ENCODE assay signal across 23 cellular contexts in genomic region chr16:72991211-72991610, GRCh38. TPM values are rescaled to one million over a fixed set of nuclear protein-coding genes. Genes with fewer than 3 reads are reported as not detected.
DNase-seq lines count a peak whose midpoint lies in the region; ATAC-seq and TF ChIP-seq lines count a peak whose summit lies in the region.
"Had no signal": no experiment of that assay in that cellular context is flagged by ENCODE, and none has a peak within 500 bp of the region (broad histone marks: within the 10 kb centered on the region; RNA-seq: fewer than 3 reads in every experiment).

No MANE protein-coding gene starts in this region.

- H3K36me3 Mint-ChIP-seq in osteocyte (ENCODE audit: unreplicated experiment) = peaks cover under 1% of the 10 kb centered on the region
- H3K36me3 Mint-ChIP-seq: natural killer cell had no signal

- peaks cover 59% of the 10 kb centered on the region for H3K4me1 ChIP-seq in upper lobe of right lung

- no peaks in the 10 kb centered on the region for H3K27me3 Mint-ChIP-seq in osteocyte (ENCODE audit: unreplicated experiment)
- H3K27me3 Mint-ChIP-seq: activated naive CD8-positive, alpha-beta T cell treated with anti-CD3 and anti-CD28 coated beads, Interleukin-2, amount 50 U/mL, for 24 hours had no signal

- H3K4me1 Mint-ChIP-seq in osteocyte (ENCODE audit: unreplicated experiment) = peaks cover 87% of the 10 kb centered on the region

- CTCF ChIA-PET in GM10248 (lab: Yijun Ruan, JAX) = interaction anchor here (0.9 kb wide), 1 partner anchor 12 kb away, joined by 3 read pairs; no protein-coding TSS in a partner anchor

- no peak for TF ChIP-seq CTCF in coronary artery (IDR thresholded peaks at IDR 0.05)
- TF ChIP-seq CTCF in osteocyte (IDR thresholded peaks at IDR 0.05) = no peak
- no peak for TF ChIP-seq CTCF in upper lobe of right lung (IDR thresholded peaks at IDR 0.05)
- no peak for TF ChIP-seq CTCF in GM10248 (IDR thresholded peaks at IDR 0.05; ENCODE audit: control extremely low read depth, extremely low read depth, low read depth, missing control alignments)

- H3K4me3 Mint-ChIP-seq in osteocyte (ENCODE audit: unreplicated experiment) = no peak overlapping the region
- H3K4me3 Mint-ChIP-seq: activated naive CD8-positive, alpha-beta T cell treated with anti-CD3 and anti-CD28 coated beads, Interleukin-2, amount 50 U/mL, for 24 hours; natural killer cell had no signal

- H3K27ac ChIP-seq in coronary artery = peak overlapping the region; percentile 88 to 96
- H3K27ac ChIP-seq in upper lobe of right lung = peak overlapping the region; percentile 19
- H3K27ac ChIP-seq: BLaER1 treated with 17β-estradiol and CSF1 and Interleukin-3, amounts not matched to agents 10 nM and 100 nM; SK-N-MC had no signal

- peak; percentile 9 for DNase-seq in activated effector memory CD4-positive, alpha-beta T cell treated with anti-CD3 and anti-CD28 coated beads, Interleukin-2, amount 50 U/mL, for 16 hours
- no peak for DNase-seq in activated effector memory CD4-positive, alpha-beta T cell treated with Interleukin-2 at 50 U/mL for 16 hours
- DNase-seq in coronary artery (ENCODE audit: low spot score) = no peak
- no peak for DNase-seq in osteocyte (ENCODE audit: extremely low spot score, unreplicated experiment)
- no peak for DNase-seq in upper lobe of right lung
- DNase-seq in GM10248 (ENCODE audit: extremely low spot score) = no peak
- DNase-seq in T1000 (lab: John Stamatoyannopoulos, UW) = no peak
- DNase-seq in NCI-H128 (lab: John Stamatoyannopoulos, UW; ENCODE audit: unreplicated experiment) = no peak
- DNase-seq: activated CD4-positive, alpha-beta T cell treated with anti-CD3 and anti-CD28 coated beads for 1 hour; activated naive CD8-positive, alpha-beta T cell treated with anti-CD3 and anti-CD28 coated beads, Interleukin-2, amount 50 U/mL, for 24 hours; DMS153; head of caudate nucleus; natural killer cell; NCI-H1436; NCI-H2171; NCI-H82; retina; stimulated activated CD4-positive, alpha-beta T cell treated with anti-CD3 and anti-CD28 coated beads, Interleukin-1b, Interleukin-23, amount 100 ng/mL, for 48 hours; stimulated activated naive CD8-positive, alpha-beta T cell treated with anti-CD3 and anti-CD28 coated beads, Interleukin-15, Interleukin-2, amounts not matched to agents 100 U/mL and 50 U/mL, for 24 hours had no signal

- H3K4me3 ChIP-seq in coronary artery (no peak overlapping the region), upper lobe of right lung (no peak overlapping the region)
- H3K4me3 ChIP-seq: BLaER1 treated with 17β-estradiol and CSF1 and Interleukin-3, amounts not matched to agents 10 nM and 100 nM; SK-N-MC had no signal

- no peaks in the 10 kb centered on the region for H3K36me3 ChIP-seq in upper lobe of right lung

- intact Hi-C loops in upper lobe of right lung (cut with DNase I) = no loop called here

- no peaks in the 10 kb centered on the region for H3K9me3 ChIP-seq in upper lobe of right lung
- H3K9me3 ChIP-seq: BLaER1 treated with 17β-estradiol and CSF1 and Interleukin-3, amounts not matched to agents 10 nM and 100 nM had no signal

- ATAC-seq in upper lobe of right lung = no peak
- ATAC-seq: activated naive CD8-positive, alpha-beta T cell treated with anti-CD3 and anti-CD28 coated beads, Interleukin-2, amount 50 U/mL, for 24 hours; esophagus mucosa; natural killer cell; Panc1; stimulated activated naive CD8-positive, alpha-beta T cell treated with anti-CD3 and anti-CD28 coated beads, Interleukin-15, Interleukin-2, amounts not matched to agents 100 U/mL and 50 U/mL, for 24 hours had no signal

- no peaks in the 10 kb centered on the region for H3K27me3 ChIP-seq in upper lobe of right lung
- H3K27me3 ChIP-seq: BLaER1 treated with 17β-estradiol and CSF1 and Interleukin-3, amounts not matched to agents 10 nM and 100 nM had no signal

- no peaks in the 10 kb centered on the region for H3K9me3 Mint-ChIP-seq in osteocyte (ENCODE audit: unreplicated experiment)
- H3K9me3 Mint-ChIP-seq: activated naive CD8-positive, alpha-beta T cell treated with anti-CD3 and anti-CD28 coated beads, Interleukin-2, amount 50 U/mL, for 24 hours; natural killer cell had no signal

- peak overlapping the region; percentile 95 for H3K27ac Mint-ChIP-seq in osteocyte (ENCODE audit: unreplicated experiment)
- H3K27ac Mint-ChIP-seq: activated naive CD8-positive, alpha-beta T cell treated with anti-CD3 and anti-CD28 coated beads, Interleukin-2, amount 50 U/mL, for 24 hours; natural killer cell had no signal

- POLR2A ChIA-PET in GM10248 (lab: Yijun Ruan, JAX) = no interaction called here

RNA-seq across cellular contexts. Expression of gene ZFHX3, which starts 56.7 kb away (rescaled TPM):
- total RNA-seq in osteocyte = 89.1 and 97.0 TPM in 2 replicates
- 29.0 TPM for total RNA-seq in upper lobe of right lung
